In the genomic region with DNA sequence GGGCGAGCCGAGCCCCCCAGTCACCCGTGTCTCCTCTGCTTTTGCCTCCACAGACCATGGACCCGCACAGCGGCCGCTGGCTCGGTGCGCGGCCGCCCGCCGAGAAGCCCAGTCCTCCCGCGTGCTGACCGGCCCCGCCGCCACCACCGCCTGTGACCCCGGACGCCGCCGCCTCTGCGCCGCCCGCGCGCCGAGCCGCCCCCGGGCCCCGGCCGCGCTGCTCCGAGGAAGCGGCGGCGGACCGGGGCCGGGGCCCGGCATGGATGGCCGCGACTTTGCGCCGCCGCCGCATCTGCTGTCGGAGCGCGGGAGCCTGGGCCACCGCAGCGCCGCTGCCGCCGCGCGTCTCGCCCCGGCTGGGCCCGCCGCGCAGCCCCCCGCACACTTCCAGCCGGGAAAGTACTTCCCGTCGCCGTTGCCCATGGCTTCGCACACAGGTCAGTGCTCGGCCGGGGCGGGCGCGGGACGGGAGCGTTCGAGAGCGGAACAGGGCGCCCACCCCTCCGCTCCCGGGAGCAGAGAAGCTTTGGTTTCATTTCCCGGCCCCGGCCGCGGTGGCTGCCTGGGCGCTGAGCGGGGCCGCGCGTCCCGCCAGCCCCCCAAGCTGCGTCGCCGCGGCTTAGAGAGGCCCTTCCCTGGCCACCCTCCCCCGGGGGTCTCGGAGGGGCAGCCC, we compare ENCODE assay signal across 2 cellular contexts.
TF ChIP-seq lines count a peak whose summit lies in the region.

No MANE protein-coding gene starts in this region.

TF ChIP-seq in A549, 52 proteins besides CTCF, POLR2A, EP300 and RAD21:
- TF ChIP-seq, protein P1, sequence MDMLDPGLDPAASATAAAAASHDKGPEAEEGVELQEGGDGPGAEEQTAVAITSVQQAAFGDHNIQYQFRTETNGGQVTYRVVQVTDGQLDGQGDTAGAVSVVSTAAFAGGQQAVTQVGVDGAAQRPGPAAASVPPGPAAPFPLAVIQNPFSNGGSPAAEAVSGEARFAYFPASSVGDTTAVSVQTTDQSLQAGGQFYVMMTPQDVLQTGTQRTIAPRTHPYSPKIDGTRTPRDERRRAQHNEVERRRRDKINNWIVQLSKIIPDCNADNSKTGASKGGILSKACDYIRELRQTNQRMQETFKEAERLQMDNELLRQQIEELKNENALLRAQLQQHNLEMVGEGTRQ (IDR thresholded peaks at IDR 0.05): no peak
- TF ChIP-seq ELK1 (IDR thresholded peaks at IDR 0.05; ENCODE audit: low read depth, low read length): no peak
- peak; percentile 94 for TF ChIP-seq RNF2 (IDR thresholded peaks at IDR 0.05; ENCODE audit: borderline replicate concordance, low read depth)

TF ChIP-seq in HCT116, 20 proteins besides CTCF, POLR2A, EP300 and RAD21:
- no peak for TF ChIP-seq SRF (IDR thresholded peaks at IDR 0.05; ENCODE audit: low read depth)
- TF ChIP-seq SIN3A (IDR thresholded peaks at IDR 0.05; ENCODE audit: low read depth): no peak
- TF ChIP-seq ZFX (IDR thresholded peaks at IDR 0.05): peak; percentile 75; the same call in 1 of the 2 replicates
- TF ChIP-seq TCF7L2 (IDR thresholded peaks at IDR 0.05; ENCODE audit: borderline replicate concordance, extremely low read depth, insufficient read depth, insufficient read length): no peak
- TF ChIP-seq ZNF274 (IDR thresholded peaks at IDR 0.05; ENCODE audit: low read depth, low read length): no peak
